In genomic region chr14:74645244-74645643, GRCh38 we compare ENCODE assay signal across 16 cellular contexts. TPM values are rescaled to one million over a fixed set of nuclear protein-coding genes. Genes with fewer than 3 reads are reported as not detected.
DNase-seq lines count a peak whose midpoint lies in the region; ATAC-seq and TF ChIP-seq lines count a peak whose summit lies in the region.
"Had no signal": no experiment of that assay in that cellular context is flagged by ENCODE, and none has a peak within 500 bp of the region (broad histone marks: within the 10 kb centered on the region; RNA-seq: fewer than 3 reads in every experiment).

No MANE protein-coding gene starts in this region.

- H3K4me2 ChIP-seq in mesenchymal stem cell (ENCODE audit: low read length, poor library complexity, severe bottlenecking) = no peak overlapping the region

- H4K8ac ChIP-seq in mesenchymal stem cell (ENCODE audit: low read length) = no peak overlapping the region

- H2BK15ac ChIP-seq in mesenchymal stem cell (ENCODE audit: low read depth, poor library complexity, severe bottlenecking) = peak overlapping the region; percentile 49

- H4K91ac ChIP-seq in mesenchymal stem cell (ENCODE audit: low read length) = no peak overlapping the region

- H3K27me3 ChIP-seq in mesenchymal stem cell (ENCODE audit: control insufficient read depth in 1 of 2, insufficient read depth in 1 of 2, low read length in 2 of 2) (no peaks in the 10 kb centered on the region), tibial artery (no peaks in the 10 kb centered on the region), HAP-1 (ENCODE audit: low read depth) (peaks cover 6% of the 10 kb centered on the region; the same call in 1 of the 2 replicates)

- no peak overlapping the region for H3K27ac Mint-ChIP-seq in activated CD8-positive, alpha-beta T cell treated with anti-CD3 and anti-CD28 coated beads for 36 hours
- H3K27ac Mint-ChIP-seq: CD8-positive, alpha-beta T cell; IgD-negative memory B cell had no signal

- peak overlapping the region in 1 of 2 experiments; percentile 45 for H2BK12ac ChIP-seq in mesenchymal stem cell (ENCODE audit: low read length in 2 of 2)

- H3K36me3 Mint-ChIP-seq in activated CD8-positive, alpha-beta T cell treated with anti-CD3 and anti-CD28 coated beads for 36 hours (ENCODE audit: low read depth) = no peaks in the 10 kb centered on the region
- H3K36me3 Mint-ChIP-seq: CD8-positive, alpha-beta T cell had no signal

- H3K9ac ChIP-seq in mesenchymal stem cell (ENCODE audit: low read length) = no peak overlapping the region

- no peaks in the 10 kb centered on the region for H3K4me1 Mint-ChIP-seq in activated CD8-positive, alpha-beta T cell treated with anti-CD3 and anti-CD28 coated beads for 36 hours (ENCODE audit: low read depth)

- H3K27ac ChIP-seq in mesenchymal stem cell (ENCODE audit: low read length, poor library complexity, severe bottlenecking) (no peak overlapping the region), tibial artery (peak overlapping the region; percentile 30 to 42)
- H3K27ac ChIP-seq: 22Rv1, RWPE1 had no signal

- intact Hi-C loops in Right ventricle myocardium superior (cut with DNase I) (no loop called here), tibial artery (cut with DNase I; ENCODE audit: low total_unique reads) (no loop called here)
- intact Hi-C loops in activated CD8-positive, alpha-beta T cell treated with anti-CD3 and anti-CD28 coated beads for 36 hours (cut with micrococcal nuclease) = no loop called here

- H2BK120ac ChIP-seq in mesenchymal stem cell (ENCODE audit: low read depth, low read length) = no peak overlapping the region

- CTCF ChIA-PET in activated CD8-positive, alpha-beta T cell treated with anti-CD3 and anti-CD28 coated beads for 36 hours (lab: Charles Lee) = interaction anchor here (0.6 to 1.7 kb wide), 2 partner anchors 37 to 61 kb away, joined by 3 to 5 read pairs; no protein-coding TSS in a partner anchor

- H3K4me3 Mint-ChIP-seq in activated CD8-positive, alpha-beta T cell treated with anti-CD3 and anti-CD28 coated beads for 36 hours = no peak overlapping the region
- H3K4me3 Mint-ChIP-seq: CD8-positive, alpha-beta T cell; IgD-negative memory B cell had no signal

- ATAC-seq in Right ventricle myocardium superior (ENCODE audit: poor library complexity) = peak; percentile 45
- ATAC-seq in activated CD8-positive, alpha-beta T cell treated with anti-CD3 and anti-CD28 coated beads for 36 hours = no peak
- ATAC-seq: CD8-positive, alpha-beta T cell had no signal

- H3K9me3 ChIP-seq in mesenchymal stem cell (ENCODE audit: control insufficient read depth, low read length) (no peaks in the 10 kb centered on the region), tibial artery (no peaks in the 10 kb centered on the region), HAP-1 (no peaks in the 10 kb centered on the region)

- POLR2A ChIA-PET in activated CD8-positive, alpha-beta T cell treated with anti-CD3 and anti-CD28 coated beads for 36 hours (lab: Charles Lee) = no interaction called here

- in situ Hi-C loops in HAP-1 (cut with MboI; ENCODE audit: low sequenced_read_pairs) = no loop called here

- no peak overlapping the region for H2AFZ ChIP-seq in mesenchymal stem cell (ENCODE audit: low read depth, low read length)

- no peaks in the 10 kb centered on the region for H3K9me3 Mint-ChIP-seq in activated CD8-positive, alpha-beta T cell treated with anti-CD3 and anti-CD28 coated beads for 36 hours
- H3K9me3 Mint-ChIP-seq: CD8-positive, alpha-beta T cell; IgD-negative memory B cell had no signal

- H3K79me1 ChIP-seq in mesenchymal stem cell (replicated peaks; ENCODE audit: low read length, poor library complexity, severe bottlenecking) = no peaks in the 10 kb centered on the region

- no peak overlapping the region for H3K23ac ChIP-seq in mesenchymal stem cell (ENCODE audit: low read length in 2 of 2)

- H3K4me1 ChIP-seq in mesenchymal stem cell (ENCODE audit: control insufficient read depth, insufficient read depth, low read depth, low read length) (peaks cover 35% of the 10 kb centered on the region), tibial artery (peaks cover 4 to 78% (median 50%) of the 10 kb centered on the region in 4 donors), HAP-1 (no peaks in the 10 kb centered on the region)

- no peak overlapping the region for H2BK5ac ChIP-seq in mesenchymal stem cell (ENCODE audit: low read depth, low read length, poor library complexity, severe bottlenecking)

- H3K18ac ChIP-seq in mesenchymal stem cell (ENCODE audit: low read depth in 1 of 2, low read length in 2 of 2) = no peak overlapping the region

- no peaks in the 10 kb centered on the region for H3K27me3 Mint-ChIP-seq in activated CD8-positive, alpha-beta T cell treated with anti-CD3 and anti-CD28 coated beads for 36 hours

- TF ChIP-seq CTCF in tibial artery (IDR thresholded peaks at IDR 0.05) = no peak
- no peak for TF ChIP-seq CTCF in activated CD8-positive, alpha-beta T cell treated with anti-CD3 and anti-CD28 coated beads for 36 hours (IDR thresholded peaks at IDR 0.05)

- no peak overlapping the region for H3K4ac ChIP-seq in mesenchymal stem cell (ENCODE audit: low read depth in 1 of 2, low read length in 2 of 2)

- DNase-seq in NCI-H82 (lab: John Stamatoyannopoulos, UW) (peak; percentile 59), NCI-H82 treated with DMSO at 0.1 percent for 48 hours (lab: John Stamatoyannopoulos, UW; ENCODE audit: unreplicated experiment) (no peak), Right ventricle myocardium superior (no peak), mesenchymal stem cell (no peak), tibial artery (no peak), HAP-1 (ENCODE audit: low spot score in 2 of 2) (no peak), GF-D8 (lab: John Stamatoyannopoulos, UW) (no peak)
- DNase-seq in activated CD8-positive, alpha-beta T cell treated with anti-CD3 and anti-CD28 coated beads for 36 hours = no peak
- DNase-seq: CD8-positive, alpha-beta T cell; DMS79 treated with DMSO at 0.1 percent for 48 hours; NCI-H1417 treated with DMSO at 0.1 percent for 48 hours; NCI-H2081; NCI-H524 had no signal

- 92% methylated on average over 5 of the region's 5 CpGs for WGBS in mesenchymal stem cell

- H2AK5ac ChIP-seq in mesenchymal stem cell (ENCODE audit: low read length, severe bottlenecking) = no peak overlapping the region

- H3K36me3 ChIP-seq in mesenchymal stem cell (ENCODE audit: control insufficient read depth in 1 of 2, insufficient read depth in 2 of 2, low read depth in 1 of 2, low read length in 2 of 2) (no peaks in the 10 kb centered on the region), tibial artery (no peaks in the 10 kb centered on the region), HAP-1 (replicated peaks) (no peaks in the 10 kb centered on the region)

- H3K14ac ChIP-seq in mesenchymal stem cell (ENCODE audit: low read length in 2 of 2) = no peak overlapping the region

- no peak overlapping the region for H3K4me3 ChIP-seq in mesenchymal stem cell (ENCODE audit: insufficient read depth in 1 of 2, low read depth in 1 of 2, low read length in 2 of 2)
- H3K4me3 ChIP-seq in tibial artery = no peak overlapping the region
- no peak overlapping the region for H3K4me3 ChIP-seq in HAP-1

RNA-seq across cellular contexts. Expression of gene LTBP2, which starts 33.2 kb away (rescaled TPM):
- total RNA-seq in Right ventricle myocardium superior = 11.9 TPM
- 16.6 TPM for polyA plus RNA-seq in mesenchymal stem cell (2013, experiment 1 of 2)
- polyA plus RNA-seq in mesenchymal stem cell (2013, experiment 2 of 2) = 16.0 TPM
- under 1 TPM; 0.04 to 0.05 TPM for total RNA-seq in activated CD8-positive, alpha-beta T cell treated with anti-CD3 and anti-CD28 coated beads for 36 hours

Comparison
In these comparisons a context has a peak if more than half of its experiments do, and no peak if none do; other contexts are left out.
1. RNA of gene LTBP2, which starts 33.2 kb away (total RNA-seq): 11.9 TPM in Right ventricle myocardium superior (single experiment); 0.04 to 0.05 TPM in activated CD8-positive, alpha-beta T cell treated with anti-CD3 and anti-CD28 coated beads for 36 hours; every median in the first group is over 10 times any median in the second.